Comparison of ENCODE assay signal across 10 cellular contexts in the genomic region with DNA sequence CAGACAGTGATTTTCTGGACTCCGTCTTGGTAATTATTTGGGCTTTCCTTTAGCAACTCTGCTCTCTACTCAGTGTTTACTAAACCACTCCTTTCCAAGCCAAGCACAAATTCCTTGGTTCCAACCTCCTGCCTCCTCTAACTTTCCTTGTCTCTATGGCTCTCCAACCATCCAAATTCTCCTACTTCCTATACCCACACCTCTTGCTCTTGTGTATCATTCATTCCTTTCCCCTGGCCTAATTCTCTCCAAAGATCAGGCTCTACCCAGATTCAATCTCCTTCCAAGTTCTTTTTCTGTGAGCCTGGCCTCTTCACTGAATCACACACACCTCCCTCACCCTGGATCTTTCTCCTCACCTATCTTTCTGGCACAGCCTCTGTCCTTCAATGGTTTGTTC. TPM values are rescaled to one million over a fixed set of nuclear protein-coding genes. Genes with fewer than 3 reads are reported as not detected.
DNase-seq lines count a peak whose midpoint lies in the region; ATAC-seq and TF ChIP-seq lines count a peak whose summit lies in the region.
"Had no signal": no experiment of that assay in that cellular context is flagged by ENCODE, and none has a peak within 500 bp of the region (broad histone marks: within the 10 kb centered on the region; RNA-seq: fewer than 3 reads in every experiment).

No MANE protein-coding gene starts in this region.

- H2AFZ ChIP-seq in smooth muscle cell (ENCODE audit: low read depth): no peak overlapping the region

- POLR2A ChIA-PET in activated CD4-positive, alpha-beta T cell treated with anti-CD3 and anti-CD28 coated beads, Interleukin-2, amount 10 ng/mL, durations not matched to agents 7 days and 5 days (lab: Charles Lee): no interaction called here

- CTCF ChIA-PET in activated CD4-positive, alpha-beta T cell treated with anti-CD3 and anti-CD28 coated beads, Interleukin-2, amount 10 ng/mL, durations not matched to agents 7 days and 5 days (lab: Charles Lee): interaction anchor here (1.0 to 2.1 kb wide), 4 partner anchors 9 to 32 kb away, joined by 3 to 7 read pairs (median 4); partner anchors contain the start of gene ACAP1

- H3K27ac ChIP-seq in SK-N-MC: no peak overlapping the region
- H3K27ac ChIP-seq in smooth muscle cell (ENCODE audit: low read depth): no peak overlapping the region
- H3K27ac ChIP-seq in esophagus squamous epithelium: peak overlapping the region in 1 of 4 donors; percentile 89

- H3K4me3 Mint-ChIP-seq in activated CD4-positive, alpha-beta T cell treated with anti-CD3 and anti-CD28 coated beads, Interleukin-2, amount 10 ng/mL, durations not matched to agents 7 days and 5 days: peak overlapping the region; percentile 87
- peak overlapping the region; percentile 97 for H3K4me3 Mint-ChIP-seq in glutamatergic neuron (ENCODE audit: unreplicated experiment)

- intact Hi-C loops in esophagus squamous epithelium (cut with DNase I): no loop called here

- H3K4me2 ChIP-seq in smooth muscle cell: peak overlapping the region; percentile 93

- H3K36me3 ChIP-seq in SK-N-MC (ENCODE audit: insufficient read depth, low read length) (peaks cover 22% of the 10 kb centered on the region; the same call in 1 of the 2 replicates), smooth muscle cell (ENCODE audit: low read depth) (no peaks in the 10 kb centered on the region), esophagus squamous epithelium (peaks cover 10 to 44% (median 12%) of the 10 kb centered on the region in 3 donors)

- TF ChIP-seq CTCF in glutamatergic neuron (IDR thresholded peaks at IDR 0.05; ENCODE audit: partially characterized antibody, unreplicated experiment) (no peak), smooth muscle cell (IDR thresholded peaks at IDR 0.05; ENCODE audit: borderline replicate concordance, insufficient read depth, poor library complexity, severe bottlenecking) (no peak), esophagus squamous epithelium (IDR thresholded peaks at IDR 0.05) (no peak)

- DNase-seq in activated CD4-positive, alpha-beta T cell treated with anti-CD3 and anti-CD28 coated beads, Interleukin-2, amount 10 ng/mL, durations not matched to agents 7 days and 5 days: no peak
- DNase-seq in activated CD4-positive, alpha-beta T cell treated with anti-CD3 and anti-CD28 coated beads, Interleukin-2, amount 50 U/mL, for 4 hours: no peak
- no peak for DNase-seq in SK-N-MC (ENCODE audit: low read depth, low spot score)
- DNase-seq in glutamatergic neuron: no peak
- DNase-seq in smooth muscle cell (lab: John Stamatoyannopoulos, UW; ENCODE audit: unreplicated experiment): no peak
- no peak for DNase-seq in stimulated activated CD8-positive, alpha-beta memory T cell treated with anti-CD3 and anti-CD28 coated beads, Interleukin-4, amount 100 ng/mL, for 48 hours
- no peak for DNase-seq in esophagus squamous epithelium (lab: John Stamatoyannopoulos, UW)

- H3K4me1 ChIP-seq in smooth muscle cell (ENCODE audit: low read depth) (peaks cover 14% of the 10 kb centered on the region), esophagus squamous epithelium (peaks cover 11 to 39% (median 17%) of the 10 kb centered on the region in 3 donors)

- WGBS in smooth muscle cell (ENCODE audit: low lambda C conversion rate): 70% methylated on average over 1 of the region's 1 CpG
- 50 to 94% methylated on average over 1 of the region's 1 CpG for WGBS in esophagus squamous epithelium, 2 donors

- peaks cover 10% of the 10 kb centered on the region for H3K79me2 ChIP-seq in smooth muscle cell (ENCODE audit: low read depth)

- H3F3A ChIP-seq in smooth muscle cell (ENCODE audit: low read depth): no peaks in the 10 kb centered on the region

- H3K9ac ChIP-seq in SK-N-MC (ENCODE audit: insufficient read length) (peak overlapping the region; percentile 82), smooth muscle cell (ENCODE audit: low read depth) (no peak overlapping the region)

- H3K27ac Mint-ChIP-seq in activated CD4-positive, alpha-beta T cell treated with anti-CD3 and anti-CD28 coated beads, Interleukin-2, amount 10 ng/mL, durations not matched to agents 7 days and 5 days: peak overlapping the region; percentile 54
- peak overlapping the region; percentile 1 for H3K27ac Mint-ChIP-seq in glutamatergic neuron (ENCODE audit: unreplicated experiment)

- no peak for TF ChIP-seq POLR2A in esophagus squamous epithelium (IDR thresholded peaks at IDR 0.05)

- peaks cover 13% of the 10 kb centered on the region for H3K36me3 Mint-ChIP-seq in activated CD4-positive, alpha-beta T cell treated with anti-CD3 and anti-CD28 coated beads, Interleukin-2, amount 10 ng/mL, durations not matched to agents 7 days and 5 days (ENCODE audit: low read depth)
- no peaks in the 10 kb centered on the region for H3K36me3 Mint-ChIP-seq in glutamatergic neuron (ENCODE audit: unreplicated experiment)

- H3K27me3 Mint-ChIP-seq in activated CD4-positive, alpha-beta T cell treated with anti-CD3 and anti-CD28 coated beads, Interleukin-2, amount 10 ng/mL, durations not matched to agents 7 days and 5 days: no peaks in the 10 kb centered on the region
- peaks cover 2% of the 10 kb centered on the region for H3K27me3 Mint-ChIP-seq in glutamatergic neuron (ENCODE audit: unreplicated experiment)

- H3K4me1 Mint-ChIP-seq in activated CD4-positive, alpha-beta T cell treated with anti-CD3 and anti-CD28 coated beads, Interleukin-2, amount 10 ng/mL, durations not matched to agents 7 days and 5 days: peaks cover 55% of the 10 kb centered on the region
- peaks cover 8% of the 10 kb centered on the region for H3K4me1 Mint-ChIP-seq in glutamatergic neuron (ENCODE audit: low read depth, unreplicated experiment)

- H3K27me3 ChIP-seq in smooth muscle cell (ENCODE audit: low read depth) (no peaks in the 10 kb centered on the region), esophagus squamous epithelium (no peaks in the 10 kb centered on the region)
- H3K27me3 ChIP-seq: gastroesophageal sphincter, vagina had no signal

- no peak for ATAC-seq in GM19023 (IDR thresholded peaks at IDR 0.05; ENCODE audit: unreplicated experiment)
- ATAC-seq: gastroesophageal sphincter had no signal

- H3K9me3 ChIP-seq in SK-N-MC (ENCODE audit: low read depth, low read length) (no peaks in the 10 kb centered on the region), smooth muscle cell (replicated peaks; ENCODE audit: low read depth) (no peaks in the 10 kb centered on the region), esophagus squamous epithelium (no peaks in the 10 kb centered on the region)
- H3K9me3 ChIP-seq: gastroesophageal sphincter, vagina had no signal

- H3K9me3 Mint-ChIP-seq in activated CD4-positive, alpha-beta T cell treated with anti-CD3 and anti-CD28 coated beads, Interleukin-2, amount 10 ng/mL, durations not matched to agents 7 days and 5 days: no peaks in the 10 kb centered on the region
- peaks cover 5% of the 10 kb centered on the region for H3K9me3 Mint-ChIP-seq in glutamatergic neuron (ENCODE audit: unreplicated experiment)

- peak overlapping the region; percentile 87 for H3K4me3 ChIP-seq in SK-N-MC
- H3K4me3 ChIP-seq in smooth muscle cell: peak overlapping the region; percentile 77
- H3K4me3 ChIP-seq in esophagus squamous epithelium: peak overlapping the region in 2 of 4 donors; percentile 92 to 95

- no peaks in the 10 kb centered on the region for H4K20me1 ChIP-seq in smooth muscle cell (ENCODE audit: low read depth)

RNA-seq across cellular contexts. Expression of gene NEURL4, which starts 1.1 kb away (rescaled TPM):
- total RNA-seq in activated CD4-positive, alpha-beta T cell treated with anti-CD3 and anti-CD28 coated beads, Interleukin-2, amount 10 ng/mL, durations not matched to agents 7 days and 5 days: 10 to 100 TPM; 34.7 to 38.1 TPM
- total RNA-seq in glutamatergic neuron (ENCODE audit: unreplicated experiment) (97.6 TPM), smooth muscle cell (8.6 and 23.8 TPM in 2 replicates), esophagus squamous epithelium (10 to 100 TPM in 3 of 4 donors, 1 to 10 TPM in 1; 9.7 to 18.7 (median 14.4) TPM)
- 5.1 and 9.2 TPM in 2 replicates for polyA plus RNA-seq in smooth muscle cell

RNA-seq across cellular contexts. Expression of gene ACAP1, which starts 8.3 kb away (rescaled TPM):
- 100 to 1,000 TPM; 727 to 775 TPM for total RNA-seq in activated CD4-positive, alpha-beta T cell treated with anti-CD3 and anti-CD28 coated beads, Interleukin-2, amount 10 ng/mL, durations not matched to agents 7 days and 5 days
- total RNA-seq in glutamatergic neuron (ENCODE audit: unreplicated experiment) (not detected), smooth muscle cell (15.2 TPM in 1 of 2 replicates, not detected in the other), esophagus squamous epithelium (1 to 10 TPM; 3.2 to 5.5 (median 3.8) TPM)
- polyA plus RNA-seq in smooth muscle cell: 31.6 and 48.1 TPM in 2 replicates

RNA-seq across cellular contexts. Expression of gene GPS2, which starts 12.8 kb away (rescaled TPM):
- 100 to 1,000 TPM in 1 of 2 experiments, 10 to 100 TPM in 1; 85.9 to 105 TPM for total RNA-seq in activated CD4-positive, alpha-beta T cell treated with anti-CD3 and anti-CD28 coated beads, Interleukin-2, amount 10 ng/mL, durations not matched to agents 7 days and 5 days
- 98.3 TPM for total RNA-seq in glutamatergic neuron (ENCODE audit: unreplicated experiment)
- 35.2 and 40.3 TPM in 2 replicates for total RNA-seq in smooth muscle cell
- 77.0 and 95.5 TPM in 2 replicates for polyA plus RNA-seq in smooth muscle cell
- total RNA-seq in esophagus squamous epithelium: 10 to 100 TPM; 40.9 to 80.7 (median 70.5) TPM

RNA-seq across cellular contexts. Expression of gene EIF5A, which starts 20.6 kb away (rescaled TPM):
- 100 to 1,000 TPM; 470 to 502 TPM for total RNA-seq in activated CD4-positive, alpha-beta T cell treated with anti-CD3 and anti-CD28 coated beads, Interleukin-2, amount 10 ng/mL, durations not matched to agents 7 days and 5 days
- total RNA-seq in glutamatergic neuron (ENCODE audit: unreplicated experiment) (347 TPM), smooth muscle cell (260 and 323 TPM in 2 replicates), esophagus squamous epithelium (100 to 1,000 TPM; 324 to 543 (median 394) TPM)
- polyA plus RNA-seq in smooth muscle cell: 797 and 860 TPM in 2 replicates

RNA-seq across cellular contexts. Expression of gene KCTD11, which starts 24.0 kb away (rescaled TPM):
- 10 to 100 TPM; 11.2 to 12.5 TPM for total RNA-seq in activated CD4-positive, alpha-beta T cell treated with anti-CD3 and anti-CD28 coated beads, Interleukin-2, amount 10 ng/mL, durations not matched to agents 7 days and 5 days
- total RNA-seq in glutamatergic neuron (ENCODE audit: unreplicated experiment) (2.2 TPM), smooth muscle cell (34.7 and 37.2 TPM in 2 replicates), esophagus squamous epithelium (10 to 100 TPM; 12.6 to 26.6 (median 22.1) TPM)
- 33.8 and 52.3 TPM in 2 replicates for polyA plus RNA-seq in smooth muscle cell

Comparison
In these comparisons a context has a peak if more than half of its experiments do, and no peak if none do; other contexts are left out.
1. RNA of gene ACAP1, which starts 8.3 kb away (total RNA-seq): 727 to 775 TPM in activated CD4-positive, alpha-beta T cell treated with anti-CD3 and anti-CD28 coated beads, Interleukin-2, amount 10 ng/mL, durations not matched to agents 7 days and 5 days; 15.2 TPM in smooth muscle cell, 3.2 to 5.5 TPM in esophagus squamous epithelium and not detected in glutamatergic neuron (single experiment); every median in the first group is over 10 times any median in the second.